In genomic region chr2:219851169-219851568, GRCh38 we compare ENCODE assay signal across 18 cellular contexts.
DNase-seq lines count a peak whose midpoint lies in the region; ATAC-seq and TF ChIP-seq lines count a peak whose summit lies in the region.
"Had no signal": no experiment of that assay in that cellular context is flagged by ENCODE, and none has a peak within 500 bp of the region (broad histone marks: within the 10 kb centered on the region; RNA-seq: fewer than 3 reads in every experiment).

No MANE protein-coding gene starts in this region.

- CTCF ChIA-PET in MCF 10A (lab: Yijun Ruan, JAX): interaction anchor here (0.6 to 0.7 kb wide), 2 partner anchors 14 to 17 kb away, joined by 3 read pairs; no protein-coding TSS in a partner anchor
- CTCF ChIA-PET in activated naive CD4-positive, alpha-beta T cell treated with anti-CD3 and anti-CD28 coated beads, Interleukin-2, amount 10 ng/mL, durations not matched to agents 7 days and 5 days (lab: Charles Lee): no interaction called here

- no peak for TF ChIP-seq POLR2A in breast epithelium (IDR thresholded peaks at IDR 0.05)

- H3K36me3 Mint-ChIP-seq in MCF 10A (ENCODE audit: insufficient read depth, unreplicated experiment) (peaks cover 6% of the 10 kb centered on the region), neural progenitor cell (no peaks in the 10 kb centered on the region)
- H3K36me3 Mint-ChIP-seq in activated naive CD4-positive, alpha-beta T cell treated with anti-CD3 and anti-CD28 coated beads, Interleukin-2, amount 10 ng/mL, durations not matched to agents 7 days and 5 days: no peaks in the 10 kb centered on the region
- H3K36me3 Mint-ChIP-seq: T-cell had no signal

- BruUV-seq in MCF 10A (replicated peaks; lab: Mats Ljungman, UMichigan): no TSS peak

- H3K27me3 ChIP-seq in breast epithelium (no peaks in the 10 kb centered on the region), WERI-Rb-1 (ENCODE audit: insufficient read depth, low read depth, severe bottlenecking) (no peaks in the 10 kb centered on the region), neural progenitor cell (no peaks in the 10 kb centered on the region)
- H3K27me3 ChIP-seq: SJSA1 had no signal

- H3K36me3 ChIP-seq in breast epithelium (no peaks in the 10 kb centered on the region), WERI-Rb-1 (no peaks in the 10 kb centered on the region), neural progenitor cell (no peaks in the 10 kb centered on the region)
- H3K36me3 ChIP-seq: SJSA1 had no signal

- H3K9me3 Mint-ChIP-seq in MCF 10A (ENCODE audit: unreplicated experiment) (no peaks in the 10 kb centered on the region), neural progenitor cell (peaks cover 3% of the 10 kb centered on the region)
- H3K9me3 Mint-ChIP-seq in activated naive CD4-positive, alpha-beta T cell treated with anti-CD3 and anti-CD28 coated beads, Interleukin-2, amount 10 ng/mL, durations not matched to agents 7 days and 5 days: no peaks in the 10 kb centered on the region

- H3K9ac ChIP-seq in neural progenitor cell: no peak overlapping the region

- peaks cover 13% of the 10 kb centered on the region for H3K27me3 Mint-ChIP-seq in MCF 10A (ENCODE audit: insufficient read depth, unreplicated experiment)
- H3K27me3 Mint-ChIP-seq in neural progenitor cell (ENCODE audit: insufficient read depth, low read depth): peaks cover 2% of the 10 kb centered on the region
- peaks cover 3% of the 10 kb centered on the region for H3K27me3 Mint-ChIP-seq in activated naive CD4-positive, alpha-beta T cell treated with anti-CD3 and anti-CD28 coated beads, Interleukin-2, amount 10 ng/mL, durations not matched to agents 7 days and 5 days

- H3K4me2 ChIP-seq in neural progenitor cell: peak overlapping the region; percentile 49
- H3K4me2 ChIP-seq: PC-9 had no signal

- no peak overlapping the region for H2AFZ ChIP-seq in neural progenitor cell (replicated peaks)
- H2AFZ ChIP-seq: PC-9 had no signal

- no peaks in the 10 kb centered on the region for H3K79me2 ChIP-seq in neural progenitor cell (ENCODE audit: low read depth)

- H3K27ac Mint-ChIP-seq in MCF 10A (ENCODE audit: low read depth, unreplicated experiment) (peak overlapping the region; percentile 13), neural progenitor cell (no peak overlapping the region)
- H3K27ac Mint-ChIP-seq in activated naive CD4-positive, alpha-beta T cell treated with anti-CD3 and anti-CD28 coated beads, Interleukin-2, amount 10 ng/mL, durations not matched to agents 7 days and 5 days: no peak overlapping the region
- H3K27ac Mint-ChIP-seq: T-cell had no signal

- H4K20me1 ChIP-seq in neural progenitor cell (ENCODE audit: low read depth): no peaks in the 10 kb centered on the region

- no peaks in the 10 kb centered on the region for H3K9me3 ChIP-seq in breast epithelium
- H3K9me3 ChIP-seq in WERI-Rb-1 (ENCODE audit: severe bottlenecking): no peaks in the 10 kb centered on the region
- no peaks in the 10 kb centered on the region for H3K9me3 ChIP-seq in neural progenitor cell (ENCODE audit: low read depth)
- H3K9me3 ChIP-seq: SJSA1 had no signal

- intact Hi-C loops in MCF 10A (cut with micrococcal nuclease) (no loop called here), breast epithelium (cut with DNase I; ENCODE audit: low total_unique reads) (no loop called here), cardiac septum (cut with DNase I) (no loop called here)

- H3K4me1 ChIP-seq in breast epithelium (no peaks in the 10 kb centered on the region), neural progenitor cell (peaks cover 17% of the 10 kb centered on the region)
- H3K4me1 ChIP-seq: SJSA1 had no signal

- DNase-seq in MCF 10A (ENCODE audit: unreplicated experiment) (no peak), breast epithelium (ENCODE audit: low spot score in 2 of 2) (no peak), WERI-Rb-1 (no peak), iPS DF 19.7 (ENCODE audit: low read depth, low spot score) (peak; percentile 60), neural progenitor cell (ENCODE audit: low spot score) (peak; percentile 60), cardiac septum (ENCODE audit: low spot score) (no peak)
- DNase-seq in activated naive CD4-positive, alpha-beta T cell treated with anti-CD3 and anti-CD28 coated beads, Interleukin-2, amount 10 ng/mL, durations not matched to agents 7 days and 5 days: no peak
- DNase-seq: KBM-7, MM.1S, NCI-H2029, NCI-H446, NCI-H524 treated with DMSO at 0.1 percent for 48 hours, NCI-H774, T-cell had no signal

- H3K27ac ChIP-seq in breast epithelium: no peak overlapping the region
- no peak overlapping the region for H3K27ac ChIP-seq in WERI-Rb-1
- H3K27ac ChIP-seq in neural progenitor cell: peak overlapping the region; percentile 98
- H3K27ac ChIP-seq: 22Rv1, PC-9, SJSA1 had no signal

- H3F3A ChIP-seq in neural progenitor cell (ENCODE audit: low read depth): peaks cover 30% of the 10 kb centered on the region

- POLR2A ChIA-PET in MCF 10A (lab: Yijun Ruan, JAX): interaction anchor here (2.0 kb wide), 1 partner anchor 10 kb away, joined by 11 read pairs; no protein-coding TSS in a partner anchor

- H3K4me3 Mint-ChIP-seq in MCF 10A (ENCODE audit: unreplicated experiment) (no peak overlapping the region), neural progenitor cell (no peak overlapping the region)
- no peak overlapping the region for H3K4me3 Mint-ChIP-seq in activated naive CD4-positive, alpha-beta T cell treated with anti-CD3 and anti-CD28 coated beads, Interleukin-2, amount 10 ng/mL, durations not matched to agents 7 days and 5 days
- H3K4me3 Mint-ChIP-seq: T-cell had no signal

- H3K4me3 ChIP-seq in breast epithelium (no peak overlapping the region), WERI-Rb-1 (ENCODE audit: low read depth, low read length) (no peak overlapping the region), neural progenitor cell (no peak overlapping the region)
- H3K4me3 ChIP-seq: PC-9, SJSA1 had no signal

- H3K4me1 Mint-ChIP-seq in MCF 10A (ENCODE audit: insufficient read depth, unreplicated experiment): peaks cover 13% of the 10 kb centered on the region
- peaks cover 11% of the 10 kb centered on the region for H3K4me1 Mint-ChIP-seq in neural progenitor cell
- no peaks in the 10 kb centered on the region for H3K4me1 Mint-ChIP-seq in activated naive CD4-positive, alpha-beta T cell treated with anti-CD3 and anti-CD28 coated beads, Interleukin-2, amount 10 ng/mL, durations not matched to agents 7 days and 5 days
- H3K4me1 Mint-ChIP-seq: T-cell had no signal

- TF ChIP-seq CTCF in MCF 10A (IDR thresholded peaks at IDR 0.05; ENCODE audit: unreplicated experiment): no peak
- no peak for TF ChIP-seq CTCF in breast epithelium (IDR thresholded peaks at IDR 0.05)
- TF ChIP-seq CTCF in WERI-Rb-1 (IDR thresholded peaks at IDR 0.05; ENCODE audit: low read depth, low read length): peak; percentile 28; the same call in 1 of the 2 replicates
- peak; percentile 34 for TF ChIP-seq CTCF in neural progenitor cell (IDR thresholded peaks at IDR 0.05)

- no peak for ATAC-seq in HG02840 (IDR thresholded peaks at IDR 0.05; ENCODE audit: low FRiP score, unreplicated experiment)
- ATAC-seq: T-cell had no signal

Comparison
In these comparisons a context has a peak if more than half of its experiments do, and no peak if none do; other contexts are left out.
1. DNase-seq: peak in iPS DF 19.7 (single experiment) and neural progenitor cell (single experiment); none in MCF 10A (single experiment), breast epithelium (0 of 2), WERI-Rb-1 (single experiment), cardiac septum (single experiment) and activated naive CD4-positive, alpha-beta T cell treated with anti-CD3 and anti-CD28 coated beads, Interleukin-2, amount 10 ng/mL, durations not matched to agents 7 days and 5 days (single experiment).
2. CTCF ChIP-seq: peak in WERI-Rb-1 (single experiment) and neural progenitor cell (single experiment); none in MCF 10A (single experiment) and breast epithelium (0 of 3).